ENCODE assay signal across 1 cellular context in the genomic region with DNA sequence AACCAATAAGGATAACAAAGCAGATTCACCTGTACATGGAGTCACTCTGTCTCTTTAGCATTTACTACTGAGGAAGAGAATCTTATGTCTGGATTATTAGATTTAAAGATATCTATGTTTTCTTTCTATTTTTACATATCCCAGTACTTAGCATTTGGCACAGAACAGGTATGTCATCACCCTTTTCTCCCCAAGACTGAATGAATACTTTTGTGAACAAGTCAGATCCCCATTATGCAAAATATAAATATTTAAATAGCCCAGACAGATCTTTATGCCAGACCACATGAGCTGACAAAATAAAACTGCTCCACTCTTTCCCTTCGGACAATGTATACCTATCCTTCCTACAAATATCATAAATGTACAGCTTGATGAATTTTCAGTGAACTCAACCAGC.
TF ChIP-seq lines count a peak whose summit lies in the region.

No MANE protein-coding gene starts in this region.

TF ChIP-seq in WTC11, 78 proteins besides CTCF, POLR2A, EP300 and RAD21 (continued from another document):
- TF ChIP-seq HMGXB4 (CRISPR knock-in tag; IDR thresholded peaks at IDR 0.05) = no peak
- TF ChIP-seq ZBTB43 (CRISPR knock-in tag; IDR thresholded peaks at IDR 0.05) = no peak
- TF ChIP-seq TP53 (CRISPR knock-in tag; IDR thresholded peaks at IDR 0.05) = no peak
- TF ChIP-seq IRF2 (CRISPR knock-in tag; IDR thresholded peaks at IDR 0.05; ENCODE audit: borderline replicate concordance, low read depth) = no peak
TF ChIP-seq in WTC11: peak in this region for 0.
